In the genomic region with DNA sequence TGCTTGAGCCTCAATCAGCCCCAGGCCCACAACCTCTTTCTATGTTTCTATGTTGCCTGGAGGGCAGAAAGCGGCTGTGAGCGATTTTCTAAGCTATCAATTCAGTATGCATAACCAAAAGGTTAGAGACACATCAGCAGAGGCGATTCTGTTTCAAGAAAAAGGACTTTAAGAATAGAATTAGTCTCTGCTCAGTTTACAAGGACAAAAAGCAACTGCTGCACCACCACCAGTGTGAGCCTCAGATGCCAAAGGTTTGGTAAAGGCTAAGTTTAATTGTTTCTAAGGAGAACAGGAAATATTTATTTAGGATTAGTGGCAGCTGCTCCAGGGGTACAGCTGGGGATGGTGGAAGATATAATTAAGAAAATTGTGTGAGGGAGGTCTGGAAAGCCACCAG, we compare ENCODE assay signal across 22 cellular contexts. TPM values are rescaled to one million over a fixed set of nuclear protein-coding genes. Genes with fewer than 3 reads are reported as not detected.
"Had no signal": no experiment of that assay in that cellular context is flagged by ENCODE, and none has a peak within 500 bp of the region (broad histone marks: within the 10 kb centered on the region; RNA-seq: fewer than 3 reads in every experiment).

No MANE protein-coding gene starts in this region.

- H3K36me3 ChIP-seq: ascending aorta, colonic mucosa, sigmoid colon, spleen, thoracic aorta had no signal

- H3K9ac ChIP-seq: parathyroid adenoma had no signal

- H2AFZ ChIP-seq: parathyroid adenoma had no signal

- ATAC-seq: activated T-cell treated with anti-CD3 and anti-CD28 coated beads, Interleukin-2, amount 50 U/mL, for 72 hours; left ventricle myocardium superior; mucosa of descending colon; naive thymus-derived CD8-positive, alpha-beta T cell; stimulated activated naive B cell treated with anti-CD40 and anti-IgM and Interleukin-4, amounts not matched to agents 10 μg/mL and 1 μg/mL and 100 μg/mL, for 72 hours; T-helper 17 cell had no signal

- H3K9me3 ChIP-seq: ascending aorta, colonic mucosa, mucosa of descending colon, sigmoid colon, spleen, thoracic aorta had no signal

- FAIRE-seq: frontal cortex had no signal

- H3K27me3 ChIP-seq: ascending aorta, colonic mucosa, sigmoid colon, spleen had no signal

- H3K4me1 ChIP-seq: ascending aorta, colonic mucosa, parathyroid adenoma, sigmoid colon, spleen had no signal

- H3K79me2 ChIP-seq: parathyroid adenoma had no signal

- H3K4me3 ChIP-seq: ascending aorta, colonic mucosa, mucosa of descending colon, sigmoid colon, spleen, thoracic aorta had no signal

- DNase-seq: activated CD4-positive, alpha-beta T cell treated with anti-CD3 and anti-CD28 coated beads, Interleukin-2, amount 50 U/mL, for 4 hours; activated gamma-delta T cell; activated T-cell treated with anti-CD3 and anti-CD28 coated beads, Interleukin-2, amount 50 U/mL, for 72 hours; colonic mucosa; head of caudate nucleus; immature natural killer cell; kidney glomerular epithelial cell; left ventricle myocardium superior; mucosa of descending colon; naive thymus-derived CD8-positive, alpha-beta T cell; sigmoid colon; spleen; stimulated activated naive B cell treated with anti-CD40 and anti-IgM and Interleukin-4, amounts not matched to agents 10 μg/mL and 1 μg/mL and 100 μg/mL, for 72 hours; T-helper 17 cell had no signal

- H3K27ac ChIP-seq: ascending aorta, colonic mucosa, parathyroid adenoma, sigmoid colon, spleen, thoracic aorta, VCaP had no signal

RNA-seq across cellular contexts. Expression of a gene that starts 36.0 kb away (rescaled TPM):
- total RNA-seq: activated CD8-positive, alpha-beta memory T cell treated with anti-CD3 and anti-CD28 coated beads for 36 hours; ascending aorta; frontal cortex; mucosa of descending colon; renal cortical epithelial cell; thoracic aorta; ureter had no signal
- polyA plus RNA-seq: immature natural killer cell; naive thymus-derived CD8-positive, alpha-beta T cell had no signal
